ENCODE assay signal across 19 cellular contexts in the genomic region with DNA sequence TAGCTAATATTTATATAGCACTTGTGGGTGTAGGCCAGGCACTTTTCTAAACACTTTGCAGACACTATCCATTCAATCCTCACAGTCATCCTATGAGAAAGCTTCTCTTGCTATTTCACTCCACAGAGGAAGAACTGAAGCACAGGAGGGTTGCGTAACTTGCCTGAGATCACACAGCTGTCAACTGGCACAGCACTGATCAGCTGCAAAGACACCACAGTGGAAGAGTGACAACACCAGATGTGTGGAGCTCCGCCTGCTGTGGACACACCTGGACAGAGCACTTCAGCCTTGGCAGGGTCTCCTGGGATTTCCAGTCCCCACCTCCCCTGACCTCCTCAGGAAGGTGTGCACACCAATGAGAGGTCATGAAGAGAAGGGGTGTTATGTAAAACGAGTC. TPM values are rescaled to one million over a fixed set of nuclear protein-coding genes. Genes with fewer than 3 reads are reported as not detected.
DNase-seq lines count a peak whose midpoint lies in the region; TF ChIP-seq lines count a peak whose summit lies in the region.
"Had no signal": no experiment of that assay in that cellular context is flagged by ENCODE, and none has a peak within 500 bp of the region (broad histone marks: within the 10 kb centered on the region; RNA-seq: fewer than 3 reads in every experiment).

No MANE protein-coding gene starts in this region.

- no peak overlapping the region for H3K9ac ChIP-seq in BLaER1 treated with 17β-estradiol and CSF1 and Interleukin-3, amounts not matched to agents 10 nM and 100 nM

- no peak for TF ChIP-seq RAD21 in Ishikawa (IDR thresholded peaks at IDR 0.05; ENCODE audit: low read depth)

- H3K36me3 ChIP-seq in BLaER1 treated with 17β-estradiol and CSF1 and Interleukin-3, amounts not matched to agents 10 nM and 100 nM: no peaks in the 10 kb centered on the region
- no peaks in the 10 kb centered on the region for H3K36me3 ChIP-seq in esophagus muscularis mucosa

- no peak overlapping the region for H3K4me3 ChIP-seq in BLaER1 treated with 17β-estradiol and CSF1 and Interleukin-3, amounts not matched to agents 10 nM and 100 nM
- H3K4me3 ChIP-seq in foreskin fibroblast (ENCODE audit: low read depth in 1 of 2, low read length in 2 of 2) (no peak overlapping the region), esophagus muscularis mucosa (no peak overlapping the region)

- peak overlapping the region in 9 of 11 experiments; percentile 11 to 52 (median 41); a peak in 12 of 22 replicates for H3K4me2 ChIP-seq in BLaER1 treated with 17β-estradiol and CSF1 and Interleukin-3, amounts not matched to agents 10 nM and 100 nM

- H3K9me3 Mint-ChIP-seq in immature natural killer cell: peaks cover 0 to 1% (median 0%) of the 10 kb centered on the region in 6 donors

- no peaks in the 10 kb centered on the region for H3K36me3 Mint-ChIP-seq in immature natural killer cell

- no peaks in the 10 kb centered on the region for H4K20me1 ChIP-seq in BLaER1 treated with 17β-estradiol and CSF1 and Interleukin-3, amounts not matched to agents 10 nM and 100 nM

- H3K4me1 ChIP-seq in BLaER1 treated with 17β-estradiol and CSF1 and Interleukin-3, amounts not matched to agents 10 nM and 100 nM: peaks cover 0 to 13% (median 8%) of the 10 kb centered on the region in 10 experiments; a peak in 14 of 20 replicates
- no peaks in the 10 kb centered on the region for H3K4me1 ChIP-seq in esophagus muscularis mucosa

- peaks cover 0 to 6% (median 1%) of the 10 kb centered on the region in 3 donors for H3K27me3 Mint-ChIP-seq in immature natural killer cell (ENCODE audit: low read depth in 3 of 3)

- no peak overlapping the region; a peak in 1 of 22 replicates for H3K27ac ChIP-seq in BLaER1 treated with 17β-estradiol and CSF1 and Interleukin-3, amounts not matched to agents 10 nM and 100 nM
- H3K27ac ChIP-seq in caudate nucleus (ENCODE audit: low read depth, low read length) (no peak overlapping the region), esophagus muscularis mucosa (replicated peaks in 1 of 4) (no peak overlapping the region)

- TF ChIP-seq EP300 in Ishikawa (IDR thresholded peaks at IDR 0.05; ENCODE audit: borderline replicate concordance) (no peak), esophagus muscularis mucosa (IDR thresholded peaks at IDR 0.05) (no peak)

- TF ChIP-seq CTCF in foreskin fibroblast (IDR thresholded peaks at IDR 0.05; ENCODE audit: low read depth, low read length): no peak
- no peak for TF ChIP-seq CTCF in esophagus muscularis mucosa (IDR thresholded peaks at IDR 0.05)

- no peak for TF ChIP-seq POLR2A in esophagus muscularis mucosa (IDR thresholded peaks at IDR 0.05; ENCODE audit: low read depth)

- intact Hi-C loops in esophagus muscularis mucosa (cut with DNase I): no loop called here

- no peaks in the 10 kb centered on the region for H3K4me1 Mint-ChIP-seq in immature natural killer cell

- H3K27ac Mint-ChIP-seq in immature natural killer cell: no peak overlapping the region

- 70% methylated on average over 3 of the region's 3 CpGs for WGBS in esophagus muscularis mucosa

- no peak overlapping the region for H3K4me3 Mint-ChIP-seq in immature natural killer cell

- DNase-seq in SIG-M5 treated with dmso at 0.1 percent for 504 hours (lab: John Stamatoyannopoulos, UW; ENCODE audit: unreplicated experiment) (peak; percentile 69), foreskin fibroblast (peak; percentile 10 to 23), immature natural killer cell (no peak), caudate nucleus (lab: John Stamatoyannopoulos, UW) (no peak), retina (no peak), esophagus muscularis mucosa (ENCODE audit: extremely low spot score) (no peak)
- DNase-seq: activated CD4-positive, CD25-positive, alpha-beta regulatory T cell treated with anti-CD3 and anti-CD28 coated beads, Interleukin-2, amount 50 U/mL, for 72 hours; activated effector memory CD4-positive, alpha-beta T cell treated with Interleukin-2 at 50 U/mL for 16 hours; amygdala; cerebellar nuclear complex; foreskin melanocyte; Karpas-422; NCI-H1694 treated with DMSO at 0.1 percent for 48 hours; NCI-H446 treated with DMSO at 0.1 percent for 48 hours; occipital lobe; right cardiac atrium; T1000 had no signal

- peaks cover 19 to 25% (median 22%) of the 10 kb centered on the region in 11 experiments for H3K9me3 ChIP-seq in BLaER1 treated with 17β-estradiol and CSF1 and Interleukin-3, amounts not matched to agents 10 nM and 100 nM (replicated peaks in 1 of 11)
- H3K9me3 ChIP-seq in esophagus muscularis mucosa: no peaks in the 10 kb centered on the region

- H3K27me3 ChIP-seq in BLaER1 treated with 17β-estradiol and CSF1 and Interleukin-3, amounts not matched to agents 10 nM and 100 nM: no peaks in the 10 kb centered on the region
- H3K27me3 ChIP-seq in esophagus muscularis mucosa: no peaks in the 10 kb centered on the region

TF ChIP-seq in Ishikawa, 13 proteins besides CTCF, POLR2A, EP300 and RAD21:
- TF ChIP-seq, protein P1, sequence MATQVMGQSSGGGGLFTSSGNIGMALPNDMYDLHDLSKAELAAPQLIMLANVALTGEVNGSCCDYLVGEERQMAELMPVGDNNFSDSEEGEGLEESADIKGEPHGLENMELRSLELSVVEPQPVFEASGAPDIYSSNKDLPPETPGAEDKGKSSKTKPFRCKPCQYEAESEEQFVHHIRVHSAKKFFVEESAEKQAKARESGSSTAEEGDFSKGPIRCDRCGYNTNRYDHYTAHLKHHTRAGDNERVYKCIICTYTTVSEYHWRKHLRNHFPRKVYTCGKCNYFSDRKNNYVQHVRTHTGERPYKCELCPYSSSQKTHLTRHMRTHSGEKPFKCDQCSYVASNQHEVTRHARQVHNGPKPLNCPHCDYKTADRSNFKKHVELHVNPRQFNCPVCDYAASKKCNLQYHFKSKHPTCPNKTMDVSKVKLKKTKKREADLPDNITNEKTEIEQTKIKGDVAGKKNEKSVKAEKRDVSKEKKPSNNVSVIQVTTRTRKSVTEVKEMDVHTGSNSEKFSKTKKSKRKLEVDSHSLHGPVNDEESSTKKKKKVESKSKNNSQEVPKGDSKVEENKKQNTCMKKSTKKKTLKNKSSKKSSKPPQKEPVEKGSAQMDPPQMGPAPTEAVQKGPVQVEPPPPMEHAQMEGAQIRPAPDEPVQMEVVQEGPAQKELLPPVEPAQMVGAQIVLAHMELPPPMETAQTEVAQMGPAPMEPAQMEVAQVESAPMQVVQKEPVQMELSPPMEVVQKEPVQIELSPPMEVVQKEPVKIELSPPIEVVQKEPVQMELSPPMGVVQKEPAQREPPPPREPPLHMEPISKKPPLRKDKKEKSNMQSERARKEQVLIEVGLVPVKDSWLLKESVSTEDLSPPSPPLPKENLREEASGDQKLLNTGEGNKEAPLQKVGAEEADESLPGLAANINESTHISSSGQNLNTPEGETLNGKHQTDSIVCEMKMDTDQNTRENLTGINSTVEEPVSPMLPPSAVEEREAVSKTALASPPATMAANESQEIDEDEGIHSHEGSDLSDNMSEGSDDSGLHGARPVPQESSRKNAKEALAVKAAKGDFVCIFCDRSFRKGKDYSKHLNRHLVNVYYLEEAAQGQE (IDR thresholded peaks at IDR 0.05; ENCODE audit: low read depth): no peak
- TF ChIP-seq TEAD4 (IDR thresholded peaks at IDR 0.05): no peak
- no peak for TF ChIP-seq EGR1 (IDR thresholded peaks at IDR 0.05)
- TF ChIP-seq YY1 (IDR thresholded peaks at IDR 0.05; ENCODE audit: low read depth): no peak
- peak; percentile 76 for TF ChIP-seq CEBPB (IDR thresholded peaks at IDR 0.05)
- no peak for TF ChIP-seq TAF1 (IDR thresholded peaks at IDR 0.05; ENCODE audit: low read depth)
- TF ChIP-seq, protein P2, sequence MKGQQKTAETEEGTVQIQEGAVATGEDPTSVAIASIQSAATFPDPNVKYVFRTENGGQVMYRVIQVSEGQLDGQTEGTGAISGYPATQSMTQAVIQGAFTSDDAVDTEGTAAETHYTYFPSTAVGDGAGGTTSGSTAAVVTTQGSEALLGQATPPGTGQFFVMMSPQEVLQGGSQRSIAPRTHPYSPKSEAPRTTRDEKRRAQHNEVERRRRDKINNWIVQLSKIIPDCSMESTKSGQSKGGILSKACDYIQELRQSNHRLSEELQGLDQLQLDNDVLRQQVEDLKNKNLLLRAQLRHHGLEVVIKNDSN (IDR thresholded peaks at IDR 0.05): no peak

RNA-seq across cellular contexts. Expression of a gene that starts 13.3 kb away (rescaled TPM):
- 10 to 100 TPM; 15.7 to 23.7 (median 19.4) TPM for polyA plus RNA-seq in immature natural killer cell
- total RNA-seq in esophagus muscularis mucosa: 10 to 100 TPM; 11.2 to 18.7 (median 14.2) TPM

RNA-seq across cellular contexts. Expression of a gene that starts 54.1 kb away (rescaled TPM):
- 1 to 10 TPM; 3.2 to 8.5 (median 3.8) TPM for polyA plus RNA-seq in immature natural killer cell
- total RNA-seq in esophagus muscularis mucosa: 10 to 100 TPM in 3 of 4 donors, 1 to 10 TPM in 1; 10.0 to 25.7 (median 12.4) TPM

Comparison
In these comparisons a context has a peak if more than half of its experiments do, and no peak if none do; other contexts are left out.
1. DNase-seq: peak in SIG-M5 treated with dmso at 0.1 percent for 504 hours (single experiment) and foreskin fibroblast (2 of 2); none in immature natural killer cell (0 of 3), caudate nucleus (0 of 61), retina (single experiment) and esophagus muscularis mucosa (single experiment).